9 cellular contexts compared by ENCODE assay signal in genomic region chr3:130849111-130849552, GRCh38. TPM values are rescaled to one million over a fixed set of nuclear protein-coding genes. Genes with fewer than 3 reads are reported as not detected.
DNase-seq lines count a peak whose midpoint lies in the region; ATAC-seq and TF ChIP-seq lines count a peak whose summit lies in the region.
"Had no signal": no experiment of that assay in that cellular context is flagged by ENCODE, and none has a peak within 500 bp of the region (broad histone marks: within the 10 kb centered on the region; RNA-seq: fewer than 3 reads in every experiment).

No MANE protein-coding gene starts in this region.

- no peaks in the 10 kb centered on the region for H3K9me3 Mint-ChIP-seq in activated naive CD8-positive, alpha-beta T cell treated with anti-CD3 and anti-CD28 coated beads, Interleukin-2, amount 10 ng/mL, durations not matched to agents 7 days and 5 days
- no peaks in the 10 kb centered on the region for H3K9me3 Mint-ChIP-seq in neural progenitor cell
- H3K9me3 Mint-ChIP-seq: naive B cell had no signal

- no peak for TF ChIP-seq CTCF in neural progenitor cell (IDR thresholded peaks at IDR 0.05)
- TF ChIP-seq CTCF in OCI-LY7 (conservative IDR thresholded peaks at IDR 0.05; ENCODE audit: low read length) = no peak

- H3F3A ChIP-seq in neural progenitor cell (ENCODE audit: low read depth) (no peaks in the 10 kb centered on the region), GM23248 (ENCODE audit: insufficient read depth) (no peaks in the 10 kb centered on the region)

- H3K27ac Mint-ChIP-seq in activated naive CD8-positive, alpha-beta T cell treated with anti-CD3 and anti-CD28 coated beads, Interleukin-2, amount 10 ng/mL, durations not matched to agents 7 days and 5 days = peak overlapping the region; percentile 14
- no peak overlapping the region for H3K27ac Mint-ChIP-seq in neural progenitor cell
- H3K27ac Mint-ChIP-seq: naive B cell had no signal

- H3K4me3 Mint-ChIP-seq in activated naive CD8-positive, alpha-beta T cell treated with anti-CD3 and anti-CD28 coated beads, Interleukin-2, amount 10 ng/mL, durations not matched to agents 7 days and 5 days = no peak overlapping the region
- no peak overlapping the region for H3K4me3 Mint-ChIP-seq in neural progenitor cell
- H3K4me3 Mint-ChIP-seq: naive B cell had no signal

- H3K4me3 ChIP-seq in neural progenitor cell = no peak overlapping the region
- H3K4me3 ChIP-seq in OCI-LY7 (ENCODE audit: low read depth, low read length, poor library complexity, severe bottlenecking) = no peak overlapping the region
- no peak overlapping the region for H3K4me3 ChIP-seq in GM23248

- H3K27me3 Mint-ChIP-seq in activated naive CD8-positive, alpha-beta T cell treated with anti-CD3 and anti-CD28 coated beads, Interleukin-2, amount 10 ng/mL, durations not matched to agents 7 days and 5 days = no peaks in the 10 kb centered on the region
- H3K27me3 Mint-ChIP-seq in neural progenitor cell (ENCODE audit: insufficient read depth, low read depth) = peaks cover 2% of the 10 kb centered on the region

- H3K9me3 ChIP-seq in neural progenitor cell (ENCODE audit: low read depth) = no peaks in the 10 kb centered on the region
- H3K9me3 ChIP-seq in OCI-LY7 (ENCODE audit: low read length) = no peaks in the 10 kb centered on the region
- no peaks in the 10 kb centered on the region for H3K9me3 ChIP-seq in GM23248 (ENCODE audit: low read depth)

- in situ Hi-C loops in GM23248 (cut with MboI) = no loop called here

- no TSS peak for BruUV-seq in OCI-LY7 (replicated peaks; lab: Mats Ljungman, UMichigan)

- no peak for ATAC-seq in activated naive CD8-positive, alpha-beta T cell treated with anti-CD3 and anti-CD28 coated beads, Interleukin-2, amount 10 ng/mL, durations not matched to agents 7 days and 5 days (ENCODE audit: low read depth)
- no peak for ATAC-seq in GM21447 (IDR thresholded peaks at IDR 0.05; ENCODE audit: unreplicated experiment)

- H3K4me2 ChIP-seq in neural progenitor cell (no peak overlapping the region), OCI-LY7 (ENCODE audit: low read length) (no peak overlapping the region), GM23248 (ENCODE audit: unreplicated experiment) (no peak overlapping the region)

- WGBS in GM23248 (ENCODE audit: low coverage in 1 of 2, low lambda C conversion rate in 2 of 2, missing lambda C conversion rate in 2 of 2), 2 experiments = 44 to 81% methylated on average over 1 of the region's 1 CpG

- no peaks in the 10 kb centered on the region for H4K20me1 ChIP-seq in neural progenitor cell (ENCODE audit: low read depth)
- H4K20me1 ChIP-seq in OCI-LY7 (ENCODE audit: insufficient read depth, low read length) = no peaks in the 10 kb centered on the region
- H4K20me1 ChIP-seq in GM23248 (ENCODE audit: insufficient read depth) = no peaks in the 10 kb centered on the region

- H3K9ac ChIP-seq in neural progenitor cell = no peak overlapping the region
- H3K9ac ChIP-seq in GM23248 = no peak overlapping the region

- intact Hi-C loops in OCI-LY7 (cut with micrococcal nuclease; ENCODE audit: unreplicated experiment) = no loop called here

- H3K36me3 Mint-ChIP-seq in activated naive CD8-positive, alpha-beta T cell treated with anti-CD3 and anti-CD28 coated beads, Interleukin-2, amount 10 ng/mL, durations not matched to agents 7 days and 5 days = no peaks in the 10 kb centered on the region
- no peaks in the 10 kb centered on the region for H3K36me3 Mint-ChIP-seq in neural progenitor cell
- H3K36me3 Mint-ChIP-seq: naive B cell had no signal

- POLR2A ChIA-PET in activated naive CD8-positive, alpha-beta T cell treated with anti-CD3 and anti-CD28 coated beads, Interleukin-2, amount 10 ng/mL, durations not matched to agents 7 days and 5 days (lab: Charles Lee) = interaction anchor here (1.6 kb wide), 1 partner anchor 44 kb away, joined by 9 read pairs; the partner anchor contains the start of gene ATP2C1
- POLR2A ChIA-PET in OCI-LY7 (lab: Charles Lee) = interaction anchor here (1.0 to 1.3 kb wide), 2 partner anchors 10 to 47 kb away, joined by 3 read pairs; no protein-coding TSS in a partner anchor

- H3K9me2 ChIP-seq in OCI-LY7 (ENCODE audit: insufficient read depth, low read length) (no peaks in the 10 kb centered on the region), GM23248 (ENCODE audit: insufficient read depth) (no peaks in the 10 kb centered on the region)

- H2AFZ ChIP-seq in neural progenitor cell (replicated peaks) (peak overlapping the region; percentile 6), OCI-LY7 (ENCODE audit: low read length) (no peak overlapping the region), GM23248 (no peak overlapping the region)

- H3K36me3 ChIP-seq in neural progenitor cell = no peaks in the 10 kb centered on the region
- no peaks in the 10 kb centered on the region for H3K36me3 ChIP-seq in OCI-LY7 (ENCODE audit: insufficient read depth, low read length)
- H3K36me3 ChIP-seq in GM23248 (ENCODE audit: low read depth) = no peaks in the 10 kb centered on the region

- no peaks in the 10 kb centered on the region for H3K27me3 ChIP-seq in neural progenitor cell
- H3K27me3 ChIP-seq in GM23248 (replicated peaks; ENCODE audit: insufficient read depth) = peaks cover 33% of the 10 kb centered on the region

- H3K79me2 ChIP-seq in neural progenitor cell (ENCODE audit: low read depth) (no peaks in the 10 kb centered on the region), OCI-LY7 (ENCODE audit: insufficient read depth, low read depth, low read length) (no peaks in the 10 kb centered on the region), GM23248 (ENCODE audit: insufficient read depth) (no peaks in the 10 kb centered on the region)

- DNase-seq in GF-D8 (lab: John Stamatoyannopoulos, UW) = peak; percentile 78
- DNase-seq in NCI-H1436 treated with DMSO at 0.1 percent for 48 hours (lab: John Stamatoyannopoulos, UW) = peak; percentile 53
- no peak for DNase-seq in activated naive CD8-positive, alpha-beta T cell treated with anti-CD3 and anti-CD28 coated beads, Interleukin-2, amount 10 ng/mL, durations not matched to agents 7 days and 5 days
- no peak for DNase-seq in neural progenitor cell (ENCODE audit: low spot score)
- no peak for DNase-seq in HuH-7.5 (ENCODE audit: low spot score)
- no peak for DNase-seq in OCI-LY7 (ENCODE audit: low spot score)
- no peak for DNase-seq in GM23248
- DNase-seq: naive B cell had no signal

- H3K4me1 ChIP-seq in neural progenitor cell (peaks cover 22% of the 10 kb centered on the region), OCI-LY7 (ENCODE audit: insufficient read depth, low read length, poor library complexity, severe bottlenecking) (no peaks in the 10 kb centered on the region), GM23248 (ENCODE audit: insufficient read depth) (peaks cover 5% of the 10 kb centered on the region; the same call in 1 of the 2 replicates)

- H3K27ac ChIP-seq in neural progenitor cell (no peak overlapping the region), OCI-LY7 (ENCODE audit: low read depth, low read length, poor library complexity, severe bottlenecking) (no peak overlapping the region), GM23248 (no peak overlapping the region)

- CTCF ChIA-PET in OCI-LY7 (lab: Charles Lee; ENCODE audit: unreplicated experiment) = no interaction called here

- H3K4me1 Mint-ChIP-seq in activated naive CD8-positive, alpha-beta T cell treated with anti-CD3 and anti-CD28 coated beads, Interleukin-2, amount 10 ng/mL, durations not matched to agents 7 days and 5 days = peaks cover 22% of the 10 kb centered on the region
- peaks cover 14% of the 10 kb centered on the region for H3K4me1 Mint-ChIP-seq in neural progenitor cell

RNA-seq across cellular contexts. Expression of gene ATP2C1, which starts 44.8 kb away (rescaled TPM):
- total RNA-seq in activated naive CD8-positive, alpha-beta T cell treated with anti-CD3 and anti-CD28 coated beads, Interleukin-2, amount 10 ng/mL, durations not matched to agents 7 days and 5 days = 10 to 100 TPM; 51.3 to 56.2 TPM
- total RNA-seq in neural progenitor cell (ENCODE audit: low replicate concordance) (64.5 and 161 TPM in 2 replicates), OCI-LY7 (2022) (46.2 and 56.8 TPM in 2 replicates)
- total RNA-seq in OCI-LY7 (2014; rRNA removed; shearing (Covaris generic)) = 28.6 and 31.1 TPM in 2 replicates
- total RNA-seq in GM23248 (2014; rRNA removed; shearing (Covaris generic)) = 68.5 and 73.6 TPM in 2 replicates
- 65.8 and 74.7 TPM in 2 replicates for polyA plus RNA-seq in GM23248 (2016; fragmentation: Nextera tagmentation; extraction: Ambion mirVana)

Comparison
In these comparisons a context has a peak if more than half of its experiments do, and no peak if none do; other contexts are left out.
1. DNase-seq: peak in GF-D8 (single experiment) and NCI-H1436 treated with DMSO at 0.1 percent for 48 hours (single experiment); none in activated naive CD8-positive, alpha-beta T cell treated with anti-CD3 and anti-CD28 coated beads, Interleukin-2, amount 10 ng/mL, durations not matched to agents 7 days and 5 days (single experiment), neural progenitor cell (single experiment), HuH-7.5 (single experiment), OCI-LY7 (single experiment) and GM23248 (single experiment).